In genomic region chr2:240840435-240841060, GRCh38 we compare ENCODE assay signal across 10 cellular contexts. TPM values are rescaled to one million over a fixed set of nuclear protein-coding genes. Genes with fewer than 3 reads are reported as not detected.
A peak's percentile ranks its signal among the peaks of the same experiment; 100 is the strongest.
DNase-seq lines count a peak whose midpoint lies in the region; ATAC-seq and TF ChIP-seq lines count a peak whose summit lies in the region.
"Had no signal": no experiment of that assay in that cellular context is flagged by ENCODE, and none has a peak within 500 bp of the region (broad histone marks: within the 10 kb centered on the region; RNA-seq: fewer than 3 reads in every experiment).

No MANE protein-coding gene starts in this region.

- 27 to 37% (median 34%) methylated on average over 9 of the region's 9 CpGs for WGBS in ovary, 3 donors

- H3K27ac ChIP-seq in foreskin keratinocyte (no peak overlapping the region), ovary (no peak overlapping the region)
- no peak overlapping the region for H3K27ac ChIP-seq in effector memory CD4-positive, alpha-beta T cell (ENCODE audit: insufficient read depth, low read length, poor library complexity, severe bottlenecking)
- H3K27ac ChIP-seq: BLaER1 treated with 17β-estradiol and CSF1 and Interleukin-3, amounts not matched to agents 10 nM and 100 nM had no signal

- H3K4me1 ChIP-seq in foreskin keratinocyte (no peaks in the 10 kb centered on the region), ovary (ENCODE audit: insufficient read depth) (no peaks in the 10 kb centered on the region)
- no peaks in the 10 kb centered on the region for H3K4me1 ChIP-seq in effector memory CD4-positive, alpha-beta T cell (ENCODE audit: control insufficient read depth, insufficient read depth, low read length, poor library complexity, severe bottlenecking)

- no peak overlapping the region for H3K4me3 ChIP-seq in ovary
- H3K4me3 ChIP-seq in effector memory CD4-positive, alpha-beta T cell (ENCODE audit: insufficient read depth, low read depth, low read length, poor library complexity, severe bottlenecking) = no peak overlapping the region
- H3K4me3 ChIP-seq: BLaER1 treated with 17β-estradiol and CSF1 and Interleukin-3, amounts not matched to agents 10 nM and 100 nM had no signal

- TF ChIP-seq CTCF in foreskin keratinocyte (conservative IDR thresholded peaks at IDR 0.05) (peak; percentile 69), ovary (IDR thresholded peaks at IDR 0.05) (peak; percentile 16 to 54 (median 41))

- no peaks in the 10 kb centered on the region for H3K36me3 ChIP-seq in ovary
- no peaks in the 10 kb centered on the region for H3K36me3 ChIP-seq in effector memory CD4-positive, alpha-beta T cell (ENCODE audit: control insufficient read depth, insufficient read depth, low read length)
- H3K36me3 ChIP-seq: BLaER1 treated with 17β-estradiol and CSF1 and Interleukin-3, amounts not matched to agents 10 nM and 100 nM had no signal

- TF ChIP-seq EP300 in ovary (IDR thresholded peaks at IDR 0.05) = no peak

- DNase-seq in NCI-H1417 (lab: John Stamatoyannopoulos, UW) (peak; percentile 32 to 86 (median 69)), NCI-H1417 treated with DMSO at 0.1 percent for 48 hours (lab: John Stamatoyannopoulos, UW) (no peak), LHCN-M2 (ENCODE audit: low read depth) (peak; percentile 68), SW480 (ENCODE audit: low spot score) (peak; percentile 68), foreskin keratinocyte (peak in 1 of 2 donors; percentile 39), ovary (peak in 4 of 5 donors; percentile 38 to 60 (median 57))
- no peak for DNase-seq in effector memory CD4-positive, alpha-beta T cell
- DNase-seq in activated CD4-positive, alpha-beta T cell treated with anti-CD3 and anti-CD28 coated beads, Interleukin-2, amount 50 U/mL, for 4 hours = no peak
- DNase-seq: activated T-cell treated with anti-CD3 and anti-CD28 coated beads, Interleukin-2, amount 50 U/mL, for 4 hours had no signal

- TF ChIP-seq POLR2A in ovary (IDR thresholded peaks at IDR 0.05) = no peak

- H3K9me3 ChIP-seq in ovary = no peaks in the 10 kb centered on the region
- H3K9me3 ChIP-seq in effector memory CD4-positive, alpha-beta T cell (ENCODE audit: control insufficient read depth, low read length) = no peaks in the 10 kb centered on the region

- ATAC-seq in foreskin keratinocyte = peak; percentile 64

- intact Hi-C loops in ovary (cut with DNase I) = no loop called here

- H3K27me3 ChIP-seq in foreskin keratinocyte (peaks cover 27% of the 10 kb centered on the region), ovary (no peaks in the 10 kb centered on the region)
- H3K27me3 ChIP-seq in effector memory CD4-positive, alpha-beta T cell (replicated peaks; ENCODE audit: control insufficient read depth, insufficient read depth, low read length, poor library complexity, severe bottlenecking) = no peaks in the 10 kb centered on the region

RNA-seq across cellular contexts. Expression of gene KIF1A, which starts 20.5 kb away (rescaled TPM):
- 0.75 TPM in 1 of 2 replicates, not detected in the other for total RNA-seq in LHCN-M2 (2014; rRNA removed)
- not detected for polyA plus RNA-seq in LHCN-M2 (2012)
- not detected in 2 replicates for total RNA-seq in foreskin keratinocyte
- polyA plus RNA-seq in foreskin keratinocyte = not detected in 2 replicates
- total RNA-seq in ovary = 1 to 10 TPM in 6 of 7 donors, under 1 TPM in 1; 0.48 to 4.4 (median 1.7) TPM
- under 1 TPM; 0.85 to 0.93 TPM for polyA plus RNA-seq in ovary

RNA-seq across cellular contexts. Expression of gene AGXT, which starts 28.1 kb away (rescaled TPM):
- total RNA-seq in LHCN-M2 (2014; rRNA removed) (not detected in 2 replicates), foreskin keratinocyte (not detected in 2 replicates), ovary (under 1 TPM in 2 of 7 donors, not detected in 5; 0.25 to 0.79 TPM)
- not detected for polyA plus RNA-seq in LHCN-M2 (2012)
- polyA plus RNA-seq in foreskin keratinocyte (not detected in 2 replicates), ovary (under 1 TPM in 1 of 2 donors, not detected in 1; 0.04 TPM)

RNA-seq across cellular contexts. Expression of gene MAB21L4, which starts 55.4 kb away (rescaled TPM):
- total RNA-seq in LHCN-M2 (2014; rRNA removed) (not detected in 2 replicates), foreskin keratinocyte (0.14 and 0.17 TPM in 2 replicates), ovary (under 1 TPM in 4 of 7 donors, not detected in 3; 0.12 to 0.48 (median 0.34) TPM)
- not detected for polyA plus RNA-seq in LHCN-M2 (2012)
- polyA plus RNA-seq in foreskin keratinocyte (0.08 and 0.12 TPM in 2 replicates), ovary (under 1 TPM in 1 of 2 donors, not detected in 1; 0.04 TPM)
- total RNA-seq: activated T-cell treated with anti-CD3 and anti-CD28 coated beads, Interleukin-2, amount 50 U/mL, for 4 hours had no signal

Comparison
In these comparisons a context has a peak if more than half of its experiments do, and no peak if none do; other contexts are left out.
1. DNase-seq: peak in NCI-H1417 (3 of 3), LHCN-M2 (single experiment), SW480 (single experiment) and ovary (4 of 5); none in NCI-H1417 treated with DMSO at 0.1 percent for 48 hours (single experiment), effector memory CD4-positive, alpha-beta T cell (0 of 3) and activated CD4-positive, alpha-beta T cell treated with anti-CD3 and anti-CD28 coated beads, Interleukin-2, amount 50 U/mL, for 4 hours (0 of 2).